Comparison of ENCODE assay signal across 8 cellular contexts in the genomic region with DNA sequence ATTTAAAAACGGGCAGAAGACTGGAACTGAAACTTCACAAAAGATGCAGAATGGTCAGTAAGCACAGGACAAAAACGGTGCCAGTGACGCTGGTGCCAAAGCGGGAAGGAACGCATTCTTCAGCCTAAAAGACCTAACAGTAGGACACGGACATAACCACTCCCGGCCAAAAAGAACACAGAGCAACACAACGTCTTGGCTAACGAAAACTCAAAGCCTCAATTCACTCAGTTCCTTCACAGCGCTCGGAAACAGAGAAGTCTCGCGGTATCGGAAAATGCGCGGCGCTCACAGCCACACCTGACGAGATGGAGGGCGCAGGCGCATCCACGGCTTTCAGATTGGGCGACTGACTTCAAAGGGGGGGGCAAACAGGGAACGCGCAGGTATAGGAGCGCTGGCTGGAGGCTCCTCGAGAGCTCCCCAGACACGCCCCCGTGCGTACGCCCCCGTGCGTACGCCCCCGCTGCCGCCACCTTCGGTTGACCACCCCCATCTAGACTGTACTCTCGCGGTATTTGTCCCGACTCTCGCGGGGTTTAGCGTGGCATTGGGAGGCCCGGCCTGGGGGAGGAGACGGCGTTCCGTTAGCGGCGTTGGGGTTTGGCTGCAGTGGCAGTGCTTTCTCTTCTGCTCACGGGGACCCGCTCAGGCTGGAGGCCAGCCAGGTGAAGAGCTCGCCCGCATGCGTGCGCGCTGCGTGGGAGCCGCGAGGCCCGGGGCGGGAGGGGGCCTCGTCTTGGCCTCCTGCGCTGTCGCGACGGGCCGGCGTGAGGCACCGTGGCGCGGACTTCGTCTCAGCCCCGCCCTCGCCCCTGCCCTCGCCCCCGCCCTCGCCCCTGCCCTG. TPM values are rescaled to one million over a fixed set of nuclear protein-coding genes. Genes with fewer than 3 reads are reported as not detected.
DNase-seq lines count a peak whose midpoint lies in the region; TF ChIP-seq lines count a peak whose summit lies in the region.

A gene (plus strand): TSS at position 576 of the 847 bp plus-strand sequence. CDS start 321 bp downstream, outside the sequence.

- peaks cover 2% of the 10 kb centered on the region for H3K79me1 ChIP-seq in H9 (ENCODE audit: insufficient read depth, low read depth, low read length, poor library complexity, severe bottlenecking)

- H3K27me3 ChIP-seq in H9 (ENCODE audit: insufficient read depth, low read length) (no peaks in the 10 kb centered on the region), MG63 (no peaks in the 10 kb centered on the region)

- H3K9me3 Mint-ChIP-seq in H9 = no peaks in the 10 kb centered on the region; a peak in 1 of 5 replicates
- H3K9me3 Mint-ChIP-seq in nephron = peaks cover 5% of the 10 kb centered on the region
- H3K9me3 Mint-ChIP-seq in stimulated activated naive CD8-positive, alpha-beta T cell treated with anti-CD3 and anti-CD28 coated beads, Interleukin-15, Interleukin-2, amounts not matched to agents 100 ng/mL and 50 ng/mL, for 24 hours = no peaks in the 10 kb centered on the region

- H3K36me3 ChIP-seq in MG63 = peaks cover 26% of the 10 kb centered on the region

- no peak for TF ChIP-seq CTCF in H9 (conservative IDR thresholded peaks at IDR 0.05)
- TF ChIP-seq CTCF in fibroblast of the aortic adventitia (IDR thresholded peaks at IDR 0.05; ENCODE audit: insufficient read depth, low read length) = no peak
- no peak for TF ChIP-seq CTCF in nephron (IDR thresholded peaks at IDR 0.05; ENCODE audit: unreplicated experiment in 3 of 3)

- H2BK20ac ChIP-seq in H9 (ENCODE audit: low read depth, low read length, poor library complexity, severe bottlenecking) = no peak within 1 kb of the TSS

- H3K4me1 ChIP-seq in H9 (ENCODE audit: insufficient read depth, low read length) = no peaks in the 10 kb centered on the region

- no peak within 1 kb of the TSS for H4K91ac ChIP-seq in H9 (ENCODE audit: insufficient read length, low read depth, low read length)

- no peak within 1 kb of the TSS for H2BK12ac ChIP-seq in H9 (ENCODE audit: insufficient read length, low read depth, low read length)

- no peaks in the 10 kb centered on the region for H4K20me1 ChIP-seq in H9 (ENCODE audit: control insufficient read depth, insufficient read depth, insufficient read length)

- no peaks in the 10 kb centered on the region for H3K9me3 ChIP-seq in H9 (ENCODE audit: control insufficient read depth, low read depth, low read length)
- peaks cover 3% of the 10 kb centered on the region; the same call in 1 of the 2 replicates for H3K9me3 ChIP-seq in MG63

- H3T11ph ChIP-seq in H9 (ENCODE audit: low read length) = no peak within 1 kb of the TSS

- H4K8ac ChIP-seq in H9 (replicated peaks; ENCODE audit: insufficient read length, low read depth, low read length) = no peak within 1 kb of the TSS

- no peak within 1 kb of the TSS for H4K5ac ChIP-seq in H9 (ENCODE audit: insufficient read length, low read depth, low read length)

- no peak within 1 kb of the TSS for H2BK15ac ChIP-seq in H9 (ENCODE audit: low read depth, low read length)

- peak within 1 kb of the TSS; percentile 93 for H3K27ac ChIP-seq in H9 (ENCODE audit: insufficient read length, low read depth, low read length)

- H3K56ac ChIP-seq in H9 (ENCODE audit: insufficient read length, low read depth, low read length) = no peak within 1 kb of the TSS

- no peak within 1 kb of the TSS for H3K4ac ChIP-seq in H9 (ENCODE audit: low read depth, low read length)

- H3K18ac ChIP-seq in H9 (ENCODE audit: insufficient read length, low read depth, low read length) = peak within 1 kb of the TSS; percentile 84

- H3K4me1 Mint-ChIP-seq in H9 (peaks cover 34 to 35% of the 10 kb centered on the region in 2 experiments), nephron (peaks cover 16% of the 10 kb centered on the region)
- H3K4me1 Mint-ChIP-seq in stimulated activated naive CD8-positive, alpha-beta T cell treated with anti-CD3 and anti-CD28 coated beads, Interleukin-15, Interleukin-2, amounts not matched to agents 100 ng/mL and 50 ng/mL, for 24 hours (ENCODE audit: low read depth) = peaks cover 43% of the 10 kb centered on the region

- H3K4me2 ChIP-seq in H9 (ENCODE audit: insufficient read depth, insufficient read length, low read length) = peak within 1 kb of the TSS; percentile 94

- no peak within 1 kb of the TSS for H3K23ac ChIP-seq in H9 (ENCODE audit: insufficient read length, low read depth, low read length)

- DNase-seq in ELR (ENCODE audit: low read depth) (peak; percentile 98), H9 (peak; percentile 100), MG63 (peak; percentile 93), SHP77 treated with DMSO at 0.1 percent for 48 hours (lab: John Stamatoyannopoulos, UW) (peak; percentile 96), fibroblast of the aortic adventitia (ENCODE audit: low read depth) (peak; percentile 96)
- peak; percentile 99 for DNase-seq in activated effector memory CD4-positive, alpha-beta T cell treated with anti-CD3 and anti-CD28 coated beads, Interleukin-2, amount 50 U/mL, for 16 hours

- WGBS in H9 (ENCODE audit: extremely low coverage, insufficient read length, low lambda C conversion rate) = no CpG with 5 or more reads among the region's 76 CpGs

- H3K9ac ChIP-seq in H9 (ENCODE audit: extremely low read depth, insufficient read length, low read length) = peak within 1 kb of the TSS; percentile 98

- H3K36me3 Mint-ChIP-seq in H9 (ENCODE audit: insufficient read depth in 1 of 3, low read depth in 3 of 3) = peaks cover 18 to 40% (median 24%) of the 10 kb centered on the region in 3 experiments
- peaks cover 28% of the 10 kb centered on the region for H3K36me3 Mint-ChIP-seq in nephron (ENCODE audit: low read depth)
- H3K36me3 Mint-ChIP-seq in stimulated activated naive CD8-positive, alpha-beta T cell treated with anti-CD3 and anti-CD28 coated beads, Interleukin-15, Interleukin-2, amounts not matched to agents 100 ng/mL and 50 ng/mL, for 24 hours (ENCODE audit: low read depth) = peaks cover 51% of the 10 kb centered on the region

- no peak within 1 kb of the TSS for H2AFZ ChIP-seq in H9 (ENCODE audit: low read length)

- no peak within 1 kb of the TSS for H2AK5ac ChIP-seq in H9 (ENCODE audit: insufficient read length, low read length)

- no peak within 1 kb of the TSS for H2BK120ac ChIP-seq in H9 (ENCODE audit: low read depth, low read length, poor library complexity, severe bottlenecking)

- H3K4me3 ChIP-seq in MG63 (peak within 1 kb of the TSS; percentile 81), fibroblast of the aortic adventitia (ENCODE audit: low read depth, low read length) (peak within 1 kb of the TSS; percentile 85)

- peaks cover 4% of the 10 kb centered on the region for H3K23me2 ChIP-seq in H9 (ENCODE audit: insufficient read length, low read depth, low read length, poor library complexity, severe bottlenecking)

- H3K27ac Mint-ChIP-seq in H9 (peak within 1 kb of the TSS; percentile 98 to 99 (median 98)), nephron (peak within 1 kb of the TSS; percentile 98 to 100 (median 99))
- H3K27ac Mint-ChIP-seq in stimulated activated naive CD8-positive, alpha-beta T cell treated with anti-CD3 and anti-CD28 coated beads, Interleukin-15, Interleukin-2, amounts not matched to agents 100 ng/mL and 50 ng/mL, for 24 hours = peak within 1 kb of the TSS; percentile 98

- no peaks in the 10 kb centered on the region for H3K27me3 Mint-ChIP-seq in H9 (ENCODE audit: low read depth)
- no peaks in the 10 kb centered on the region for H3K27me3 Mint-ChIP-seq in nephron (ENCODE audit: low read depth)
- no peaks in the 10 kb centered on the region for H3K27me3 Mint-ChIP-seq in stimulated activated naive CD8-positive, alpha-beta T cell treated with anti-CD3 and anti-CD28 coated beads, Interleukin-15, Interleukin-2, amounts not matched to agents 100 ng/mL and 50 ng/mL, for 24 hours

- peak within 1 kb of the TSS; percentile 89 for H3K14ac ChIP-seq in H9 (ENCODE audit: insufficient read depth, low read length)

- no peak within 1 kb of the TSS for H2BK5ac ChIP-seq in H9 (ENCODE audit: insufficient read length, low read length)

- H3K79me2 ChIP-seq in H9 (ENCODE audit: insufficient read depth, low read length) = peaks cover 27% of the 10 kb centered on the region; the same call in 1 of the 2 replicates

- H3K4me3 Mint-ChIP-seq in H9 (peak within 1 kb of the TSS; percentile 83 to 91), nephron (peak within 1 kb of the TSS; percentile 93 to 95 (median 94))
- peak within 1 kb of the TSS; percentile 96 for H3K4me3 Mint-ChIP-seq in stimulated activated naive CD8-positive, alpha-beta T cell treated with anti-CD3 and anti-CD28 coated beads, Interleukin-15, Interleukin-2, amounts not matched to agents 100 ng/mL and 50 ng/mL, for 24 hours

RNA-seq across cellular contexts. Expression of the gene that starts here (rescaled TPM):
- total RNA-seq in H9 (2021) = 66.4 and 79.8 TPM in 2 replicates
- total RNA-seq in MG63 (2014; rRNA removed; shearing (Covaris generic); ENCODE audit: low replicate concordance) = 4.4 and 4.8 TPM in 2 replicates
- total RNA-seq in fibroblast of the aortic adventitia (ENCODE audit: low replicate concordance) = 91.8 and 101 TPM in 2 replicates

Comparison
In these comparisons a context has a peak if more than half of its experiments do, and no peak if none do; other contexts are left out.
1. Peak in every context shown above with its lines: DNase-seq, H3K4me3 ChIP-seq and H3K27ac ChIP-seq.
2. RNA of the gene that starts here (total RNA-seq): 91.8 to 101 TPM in fibroblast of the aortic adventitia and 66.4 to 79.8 TPM in H9; 4.4 to 4.8 TPM in MG63; every median in the first group is over 10 times any median in the second.